Comparison of ENCODE assay signal across 8 cellular contexts in genomic region chr16:46688657-46689491, GRCh38. TPM values are rescaled to one million over a fixed set of nuclear protein-coding genes. Genes with fewer than 3 reads are reported as not detected.
A peak's percentile ranks its signal among the peaks of the same experiment; 100 is the strongest.
DNase-seq lines count a peak whose midpoint lies in the region; ATAC-seq and TF ChIP-seq lines count a peak whose summit lies in the region.

VPS35 (minus strand) TSS chr16:46689178; CDS start chr16:46689133, 45 bp downstream.

- peak within 1 kb of the TSS; percentile 97 for H3K4me3 ChIP-seq in adipocyte (ENCODE audit: low read length)
- H3K4me3 ChIP-seq in upper lobe of left lung, result peak within 1 kb of the TSS; percentile 73 to 96 (median 94)

- WGBS in upper lobe of left lung, 2 donors, result 0 to 1% methylated on average over 10 to 43 of the region's 60 CpGs

- H3K9me3 ChIP-seq in adipocyte (ENCODE audit: control insufficient read depth, low read length) (no peaks in the 10 kb centered on the region), upper lobe of left lung (no peaks in the 10 kb centered on the region)

- H3K36me3 ChIP-seq in adipocyte (ENCODE audit: control insufficient read depth, insufficient read depth, low read length, severe bottlenecking) (no peaks in the 10 kb centered on the region), upper lobe of left lung (no peaks in the 10 kb centered on the region)

- H3K4me1 ChIP-seq in adipocyte (ENCODE audit: control insufficient read depth, insufficient read depth, low read length) (peaks cover 29% of the 10 kb centered on the region), upper lobe of left lung (peaks cover 20 to 38% (median 24%) of the 10 kb centered on the region in 4 donors)

- TF ChIP-seq CTCF in GM12874 (IDR thresholded peaks at IDR 0.05; ENCODE audit: insufficient read depth, low read depth, low read length), result peak; percentile 46
- TF ChIP-seq CTCF in upper lobe of left lung (IDR thresholded peaks at IDR 0.05), result peak in 2 of 6 experiments; percentile 3 to 55

- DNase-seq in NCI-H1417 (lab: John Stamatoyannopoulos, UW) (peak; percentile 92 to 100 (median 99)), SW 1271 (lab: John Stamatoyannopoulos, UW) (peak; percentile 93 to 94), adipocyte (ENCODE audit: low read depth) (peak; percentile 100), cardiac septum (ENCODE audit: low spot score) (peak; percentile 100), pons (ENCODE audit: low spot score) (peak; percentile 99), upper lobe of left lung (peak; percentile 99 to 100)

- H3K27ac ChIP-seq in upper lobe of left lung, result peak within 1 kb of the TSS; percentile 92 to 96 (median 94)

- no peak for TF ChIP-seq EP300 in upper lobe of left lung (IDR thresholded peaks at IDR 0.05)

- peak in 3 of 4 donors; percentile 30 to 89 (median 61) for TF ChIP-seq POLR2A in upper lobe of left lung (IDR thresholded peaks at IDR 0.05)

- intact Hi-C loops in cardiac septum (cut with DNase I), result loop anchor here (2.0 to 5.0 kb wide), 2 partner anchors 68 to 142 kb away; partner anchors contain the start of gene C16orf87

- ATAC-seq in HG02763 (IDR thresholded peaks at IDR 0.05; ENCODE audit: unreplicated experiment) (peak; percentile 83), upper lobe of left lung (ENCODE audit: low FRiP score in 2 of 2) (peak; percentile 98 to 99)

- no peaks in the 10 kb centered on the region for H3K27me3 ChIP-seq in adipocyte (replicated peaks; ENCODE audit: control insufficient read depth, insufficient read depth, low read length)
- no peaks in the 10 kb centered on the region for H3K27me3 ChIP-seq in upper lobe of left lung

- H3K9ac ChIP-seq in adipocyte (ENCODE audit: low read length), result peak within 1 kb of the TSS; percentile 94

RNA-seq across cellular contexts. Expression of gene VPS35, which starts in this region (rescaled TPM):
- total RNA-seq in cardiac septum (86.9 TPM), upper lobe of left lung (10 to 100 TPM; 25.0 to 93.0 (median 63.5) TPM)

Comparison
In these comparisons a context has a peak if more than half of its experiments do, and no peak if none do; other contexts are left out.
1. Peak in every context shown above with its lines: DNase-seq, ATAC-seq, H3K4me3 ChIP-seq and H3K27ac ChIP-seq.